ENCODE assay signal across 14 cellular contexts in the genomic region with DNA sequence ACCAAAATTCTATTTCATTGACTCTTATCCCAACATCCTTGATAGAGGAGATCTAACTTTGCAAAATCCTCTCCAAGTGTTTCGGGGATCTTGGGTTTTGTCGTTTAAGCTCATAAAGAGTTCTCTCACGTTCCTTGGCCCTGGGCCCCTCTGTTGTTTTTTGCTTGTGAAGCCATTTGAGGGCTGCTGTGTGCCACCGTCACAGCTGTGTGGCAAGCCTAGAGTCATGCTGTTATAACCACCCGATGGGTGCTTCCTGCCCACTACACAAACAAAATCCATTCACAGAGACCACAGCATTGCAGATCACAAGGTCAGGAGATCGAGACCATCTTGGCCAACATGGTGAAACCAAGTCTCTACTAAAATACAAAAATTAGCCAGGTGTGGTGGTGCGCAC.
DNase-seq lines count a peak whose midpoint lies in the region; ATAC-seq and TF ChIP-seq lines count a peak whose summit lies in the region.
"Had no signal": no experiment of that assay in that cellular context is flagged by ENCODE, and none has a peak within 500 bp of the region (broad histone marks: within the 10 kb centered on the region; RNA-seq: fewer than 3 reads in every experiment).

No MANE protein-coding gene starts in this region.

- POLR2A ChIA-PET in activated B cell treated with CpG ODN at 0.5 μM for 24 hours (lab: Charles Lee), result no interaction called here

- H3K4me3 ChIP-seq in vagina, result no peak overlapping the region
- H3K4me3 ChIP-seq: GM12878, HAP-1, K562 had no signal

- CTCF ChIA-PET in activated B cell treated with CpG ODN at 0.5 μM for 24 hours (lab: Charles Lee), result interaction anchor here (1.4 kb wide), 1 partner anchor 954 kb away, joined by 6 read pairs; no protein-coding TSS in a partner anchor

- ATAC-seq in activated B cell treated with CpG ODN at 0.5 μM for 24 hours (ENCODE audit: low read depth) (no peak), natural killer cell (no peak), GM18517 (IDR thresholded peaks at IDR 0.05; ENCODE audit: unreplicated experiment) (no peak)
- ATAC-seq: GM12878, K562 had no signal

- H3K9me3 ChIP-seq in vagina, result no peaks in the 10 kb centered on the region
- H3K9me3 ChIP-seq: HAP-1 had no signal

- no peak for TF ChIP-seq POLR2A in vagina (IDR thresholded peaks at IDR 0.05)

- H3K27me3 ChIP-seq in vagina, result no peaks in the 10 kb centered on the region

- no peak for TF ChIP-seq CTCF in CD14-positive monocyte (IDR thresholded peaks at IDR 0.05)
- no peak for TF ChIP-seq CTCF in activated B cell treated with CpG ODN at 0.5 μM for 24 hours (IDR thresholded peaks at IDR 0.05)
- no peak for TF ChIP-seq CTCF in natural killer cell (IDR thresholded peaks at IDR 0.05)
- no peak for TF ChIP-seq CTCF in vagina (IDR thresholded peaks at IDR 0.05)

- H3K36me3 Mint-ChIP-seq in CD14-positive monocyte (peaks cover 0 to 8% of the 10 kb centered on the region in 2 donors), activated B cell treated with CpG ODN at 0.5 μM for 24 hours (ENCODE audit: low read depth) (no peaks in the 10 kb centered on the region), immature natural killer cell (peaks cover 3 to 12% (median 4%) of the 10 kb centered on the region in 3 donors), natural killer cell (no peaks in the 10 kb centered on the region)

- intact Hi-C loops in CD14-positive monocyte (cut with micrococcal nuclease), result loop anchor here in 1 of 2 donors (10.0 kb wide), 1 partner anchor 553 kb away; no protein-coding TSS in a partner anchor
- intact Hi-C loops in activated B cell treated with CpG ODN at 0.5 μM for 24 hours (cut with micrococcal nuclease), result loop anchor here (2.0 kb wide), 2 partner anchors 447 to 1043 kb away; partner anchors contain the start of genes AKT3 and CEP170
- intact Hi-C loops in natural killer cell (cut with micrococcal nuclease), result no loop called here
- intact Hi-C loops in vagina (cut with DNase I), result no loop called here

- no peaks in the 10 kb centered on the region for H3K36me3 ChIP-seq in vagina
- H3K36me3 ChIP-seq: HAP-1 had no signal

- H3K27ac ChIP-seq in vagina, result no peak overlapping the region
- H3K27ac ChIP-seq: C4-2B had no signal

- H3K9me3 Mint-ChIP-seq in CD14-positive monocyte (peaks cover 0 to 3% (median 0%) of the 10 kb centered on the region in 7 donors), activated B cell treated with CpG ODN at 0.5 μM for 24 hours (no peaks in the 10 kb centered on the region), immature natural killer cell (no peaks in the 10 kb centered on the region), natural killer cell (no peaks in the 10 kb centered on the region)

- H3K27ac Mint-ChIP-seq in CD14-positive monocyte (peak overlapping the region in 6 of 7 donors; percentile 22 to 100 (median 64)), activated B cell treated with CpG ODN at 0.5 μM for 24 hours (peak overlapping the region; percentile 19), immature natural killer cell (peak overlapping the region in 4 of 6 donors; percentile 14 to 76 (median 65)), natural killer cell (peak overlapping the region; percentile 53 to 74)

- H3K4me1 Mint-ChIP-seq in CD14-positive monocyte (peaks cover 51% of the 10 kb centered on the region), activated B cell treated with CpG ODN at 0.5 μM for 24 hours (peaks cover 24% of the 10 kb centered on the region), immature natural killer cell (peaks cover 29 to 56% of the 10 kb centered on the region in 2 donors), natural killer cell (peaks cover 18 to 34% of the 10 kb centered on the region in 2 donors)

- peaks cover 4% of the 10 kb centered on the region for H3K4me1 ChIP-seq in vagina

- DNase-seq in CD14-positive monocyte (ENCODE audit: low spot score) (no peak), activated B cell treated with CpG ODN at 0.5 μM for 24 hours (no peak), immature natural killer cell (peak in 2 of 3 donors; percentile 25 to 28), natural killer cell (no peak), vagina (ENCODE audit: extremely low spot score in 2 of 2) (no peak), NCI-H1694 (lab: John Stamatoyannopoulos, UW) (no peak)
- DNase-seq in NK-92 treated with Interleukin-12 subunit alpha and Interleukin-12 subunit beta, amount 100 ng/mL, for 24 hours (lab: John Stamatoyannopoulos, UW), result no peak
- DNase-seq: ACHN, DMS 273 treated with DMSO at 0.1 percent for 48 hours had no signal

- H3K4me3 Mint-ChIP-seq in CD14-positive monocyte (no peak overlapping the region), activated B cell treated with CpG ODN at 0.5 μM for 24 hours (no peak overlapping the region), immature natural killer cell (peak overlapping the region in 2 of 5 donors; percentile 7 to 29), natural killer cell (no peak overlapping the region)

- no peaks in the 10 kb centered on the region for H3K27me3 Mint-ChIP-seq in CD14-positive monocyte (ENCODE audit: low read depth in 3 of 3)
- H3K27me3 Mint-ChIP-seq in activated B cell treated with CpG ODN at 0.5 μM for 24 hours, result no peaks in the 10 kb centered on the region
- H3K27me3 Mint-ChIP-seq in immature natural killer cell (ENCODE audit: low read depth in 3 of 3), result peaks cover 0 to 2% (median 2%) of the 10 kb centered on the region in 3 donors
- H3K27me3 Mint-ChIP-seq in natural killer cell (ENCODE audit: low read depth in 2 of 2), result no peaks in the 10 kb centered on the region

Comparison
In these comparisons a context has a peak if more than half of its experiments do, and no peak if none do; other contexts are left out.
1. DNase-seq: peak in immature natural killer cell (2 of 3); none in CD14-positive monocyte (single experiment), activated B cell treated with CpG ODN at 0.5 μM for 24 hours (single experiment), natural killer cell (single experiment), vagina (0 of 2), NCI-H1694 (single experiment) and NK-92 treated with Interleukin-12 subunit alpha and Interleukin-12 subunit beta, amount 100 ng/mL, for 24 hours (single experiment).
2. Peak in every context shown above with its lines, with median percentiles within 50 percentile points of each other: H3K27ac Mint-ChIP-seq.